ENCODE assay signal across 11 cellular contexts in genomic region chr22:45072322-45072903, GRCh38.
DNase-seq lines count a peak whose midpoint lies in the region; ATAC-seq and TF ChIP-seq lines count a peak whose summit lies in the region.
"Had no signal": no experiment of that assay in that cellular context is flagged by ENCODE, and none has a peak within 500 bp of the region (broad histone marks: within the 10 kb centered on the region; RNA-seq: fewer than 3 reads in every experiment).

No MANE protein-coding gene starts in this region.

- peaks cover 32% of the 10 kb centered on the region for H3K27me3 Mint-ChIP-seq in chondrocyte (ENCODE audit: low read depth)
- H3K27me3 Mint-ChIP-seq in neural crest cell (ENCODE audit: low read depth), result peaks cover 40% of the 10 kb centered on the region

- ATAC-seq in HG02610 (IDR thresholded peaks at IDR 0.05; ENCODE audit: unreplicated experiment) (no peak), GM19035 (IDR thresholded peaks at IDR 0.05; ENCODE audit: unreplicated experiment) (no peak), HG02588 (IDR thresholded peaks at IDR 0.05; ENCODE audit: unreplicated experiment) (no peak)
- ATAC-seq: left ventricle myocardium superior had no signal

- H3K27ac Mint-ChIP-seq in chondrocyte (ENCODE audit: unreplicated experiment) (peak overlapping the region; percentile 64), neural crest cell (ENCODE audit: unreplicated experiment) (peak overlapping the region; percentile 58)

- no peak for TF ChIP-seq CTCF in chondrocyte (IDR thresholded peaks at IDR 0.05)
- TF ChIP-seq CTCF in neural crest cell (conservative IDR thresholded peaks at IDR 0.05), result no peak

- no peaks in the 10 kb centered on the region for H3K36me3 Mint-ChIP-seq in chondrocyte (ENCODE audit: low read depth)
- H3K36me3 Mint-ChIP-seq in neural crest cell (ENCODE audit: low read depth), result no peaks in the 10 kb centered on the region

- H3K9me3 Mint-ChIP-seq in chondrocyte (ENCODE audit: low read depth) (peaks cover 11% of the 10 kb centered on the region), neural crest cell (peaks cover 5% of the 10 kb centered on the region)

- DNase-seq in ELF-1 (ENCODE audit: low read depth, low spot score), result peak; percentile 82
- peak; percentile 73 for DNase-seq in LHCN-M2 (ENCODE audit: low read depth)
- no peak for DNase-seq in chondrocyte (ENCODE audit: low spot score)
- no peak for DNase-seq in neural crest cell (ENCODE audit: low read depth, low spot score)
- no peak for DNase-seq in T-helper 1 cell
- DNase-seq: left ventricle myocardium superior, NCI-H2029 treated with DMSO at 0.1 percent for 48 hours, T-helper 9 cell had no signal

- H3K4me3 Mint-ChIP-seq in chondrocyte (ENCODE audit: unreplicated experiment) (no peak overlapping the region), neural crest cell (no peak overlapping the region)

- H3K4me1 Mint-ChIP-seq in chondrocyte (ENCODE audit: low read depth) (peaks cover 7% of the 10 kb centered on the region), neural crest cell (no peaks in the 10 kb centered on the region)

Comparison
In these comparisons a context has a peak if more than half of its experiments do, and no peak if none do; other contexts are left out.
1. DNase-seq: peak in ELF-1 (single experiment) and LHCN-M2 (single experiment); none in chondrocyte (single experiment), neural crest cell (single experiment) and T-helper 1 cell (0 of 5).